Comparison of ENCODE assay signal across 13 cellular contexts in the genomic region with DNA sequence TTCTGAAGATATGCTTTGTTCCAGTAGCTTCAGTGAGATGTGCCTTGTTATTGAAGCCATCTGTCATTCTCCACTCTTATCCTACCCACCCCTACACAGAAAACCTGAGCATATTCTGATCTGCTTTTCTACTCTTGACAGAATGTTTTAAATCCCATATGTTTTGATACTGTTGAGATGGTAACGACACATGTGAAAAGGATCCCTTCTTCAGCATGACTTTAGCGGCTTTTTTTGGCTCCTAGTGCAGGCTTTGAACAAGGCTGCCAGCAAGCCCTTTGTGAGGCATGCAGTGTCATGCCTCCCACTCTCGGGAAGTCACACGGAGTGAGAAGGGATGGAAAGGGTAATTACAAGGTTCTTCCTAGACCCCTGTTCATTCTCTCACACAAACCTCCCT.
DNase-seq lines count a peak whose midpoint lies in the region; ATAC-seq, FAIRE-seq and TF ChIP-seq lines count a peak whose summit lies in the region.
"Had no signal": no experiment of that assay in that cellular context is flagged by ENCODE, and none has a peak within 500 bp of the region (broad histone marks: within the 10 kb centered on the region; RNA-seq: fewer than 3 reads in every experiment).

No MANE protein-coding gene starts in this region.

- H3K4me2 ChIP-seq in DND-41 (ENCODE audit: insufficient read depth, low read length) = no peak overlapping the region
- H3K4me2 ChIP-seq in neural progenitor cell = no peak overlapping the region

- DNase-seq in DND-41 = no peak
- DNase-seq in NCI-H446 (lab: John Stamatoyannopoulos, UW) = peak; percentile 55 to 76
- DNase-seq in fibroblast of gingiva (ENCODE audit: low read depth) = peak; percentile 76
- DNase-seq in neural progenitor cell (ENCODE audit: low spot score) = peak; percentile 11
- DNase-seq in GM12892 (ENCODE audit: insufficient read length) = no peak
- DNase-seq in activated CD4-positive, alpha-beta T cell treated with anti-CD3 and anti-CD28 coated beads, Interleukin-2, amount 50 U/mL, for 48 hours = no peak
- DNase-seq: activated B cell treated with CpG ODN at 0.5 μM for 24 hours; CD8-positive, alpha-beta memory T cell; KBM-7; SHP77 treated with DMSO at 0.1 percent for 48 hours had no signal

- H3K36me3 Mint-ChIP-seq in neural progenitor cell = peaks cover 23% of the 10 kb centered on the region

- TF ChIP-seq CTCF in DND-41 (IDR thresholded peaks at IDR 0.05; ENCODE audit: borderline replicate concordance, extremely low read depth, low read length, poor library complexity, severe bottlenecking) (no peak), neural progenitor cell (IDR thresholded peaks at IDR 0.05) (no peak)

- H3K4me1 Mint-ChIP-seq in neural progenitor cell = peaks cover 14% of the 10 kb centered on the region
- H3K4me1 Mint-ChIP-seq: activated B cell treated with CpG ODN at 0.5 μM for 24 hours had no signal

- no peaks in the 10 kb centered on the region for H3F3A ChIP-seq in neural progenitor cell (ENCODE audit: low read depth)

- H4K20me1 ChIP-seq in DND-41 (ENCODE audit: insufficient read depth, low read length) (no peaks in the 10 kb centered on the region), neural progenitor cell (ENCODE audit: low read depth) (no peaks in the 10 kb centered on the region)

- ATAC-seq in DND-41 (ENCODE audit: insufficient read depth, low read depth) = no peak
- ATAC-seq in HG03039 (IDR thresholded peaks at IDR 0.05; ENCODE audit: unreplicated experiment) = no peak
- ATAC-seq in GM21526 (IDR thresholded peaks at IDR 0.05; ENCODE audit: low FRiP score, unreplicated experiment) = no peak

- H3K9me3 Mint-ChIP-seq in neural progenitor cell = no peaks in the 10 kb centered on the region
- H3K9me3 Mint-ChIP-seq: activated B cell treated with CpG ODN at 0.5 μM for 24 hours; CD8-positive, alpha-beta memory T cell had no signal

- H3K4me3 ChIP-seq in DND-41 (ENCODE audit: low read depth in 1 of 2, low read length in 2 of 2) = no peak overlapping the region
- H3K4me3 ChIP-seq in neural progenitor cell = no peak overlapping the region

- 0 out of 2 replicates have a peak overlapping the region, but pooled peaks have one; percentile 80 for H3K27ac ChIP-seq in DND-41 (ENCODE audit: low read length)
- H3K27ac ChIP-seq in neural progenitor cell = no peak overlapping the region

- H3K79me2 ChIP-seq in DND-41 (ENCODE audit: insufficient read depth, low read length) (no peaks in the 10 kb centered on the region), neural progenitor cell (ENCODE audit: low read depth) (no peaks in the 10 kb centered on the region)

- TF ChIP-seq POLR2A in GM12892 (IDR thresholded peaks at IDR 0.05; ENCODE audit: low read depth, low read length) = no peak

- H3K4me3 Mint-ChIP-seq in neural progenitor cell = no peak overlapping the region
- H3K4me3 Mint-ChIP-seq: activated B cell treated with CpG ODN at 0.5 μM for 24 hours; activated T-helper 1 cell treated with anti-CD3 and anti-CD28 coated beads, Interleukin-12 subunit alpha, Interleukin-12 subunit beta, Interleukin-2, Interleukin-4 antibody, amounts not matched to agents 30 ng/mL and 10 ng/mL and 1 ng/mL, durations not matched to agents 14 hours and 24 hours and 36 hours had no signal

- H3K9ac ChIP-seq in DND-41 (ENCODE audit: low read depth, low read length) = no peak overlapping the region
- no peak overlapping the region for H3K9ac ChIP-seq in neural progenitor cell

- peaks cover 45% of the 10 kb centered on the region for H3K36me3 ChIP-seq in DND-41 (ENCODE audit: insufficient read depth, low read length)
- H3K36me3 ChIP-seq in neural progenitor cell = no peaks in the 10 kb centered on the region

- no peak for FAIRE-seq in GM12892 (lab: Jason Lieb, UNC)

- H2AFZ ChIP-seq in DND-41 (ENCODE audit: low read depth, low read length) = no peak overlapping the region
- no peak overlapping the region for H2AFZ ChIP-seq in neural progenitor cell (replicated peaks)

- H3K27me3 Mint-ChIP-seq in neural progenitor cell (ENCODE audit: insufficient read depth, low read depth) = peaks cover 3% of the 10 kb centered on the region
- H3K27me3 Mint-ChIP-seq: activated B cell treated with CpG ODN at 0.5 μM for 24 hours; CD8-positive, alpha-beta memory T cell had no signal

- peaks cover 44% of the 10 kb centered on the region for H3K4me1 ChIP-seq in DND-41 (ENCODE audit: insufficient read depth, low read length)
- H3K4me1 ChIP-seq in neural progenitor cell = peaks cover 9% of the 10 kb centered on the region

- no peaks in the 10 kb centered on the region for H3K9me3 ChIP-seq in DND-41 (ENCODE audit: insufficient read depth, low read length, severe bottlenecking)
- no peaks in the 10 kb centered on the region for H3K9me3 ChIP-seq in neural progenitor cell (ENCODE audit: low read depth)

- H3K27ac Mint-ChIP-seq in neural progenitor cell = no peak overlapping the region
- H3K27ac Mint-ChIP-seq: activated B cell treated with CpG ODN at 0.5 μM for 24 hours; activated T-helper 1 cell treated with anti-CD3 and anti-CD28 coated beads, Interleukin-12 subunit alpha, Interleukin-12 subunit beta, Interleukin-2, Interleukin-4 antibody, amounts not matched to agents 30 ng/mL and 10 ng/mL and 1 ng/mL, durations not matched to agents 14 hours and 24 hours and 36 hours had no signal

- H3K27me3 ChIP-seq in DND-41 (ENCODE audit: insufficient read depth, low read length, poor library complexity) = no peaks in the 10 kb centered on the region
- no peaks in the 10 kb centered on the region for H3K27me3 ChIP-seq in neural progenitor cell

Comparison
In these comparisons a context has a peak if more than half of its experiments do, and no peak if none do; other contexts are left out.
1. DNase-seq: peak in NCI-H446 (2 of 2), fibroblast of gingiva (single experiment) and neural progenitor cell (single experiment); none in DND-41 (single experiment), GM12892 (single experiment) and activated CD4-positive, alpha-beta T cell treated with anti-CD3 and anti-CD28 coated beads, Interleukin-2, amount 50 U/mL, for 48 hours (0 of 2).